ENCODE assay signal across 9 cellular contexts in genomic region chr11:76197332-76197731, GRCh38. TPM values are rescaled to one million over a fixed set of nuclear protein-coding genes. Genes with fewer than 3 reads are reported as not detected.
"Had no signal": no experiment of that assay in that cellular context is flagged by ENCODE, and none has a peak within 500 bp of the region (broad histone marks: within the 10 kb centered on the region; RNA-seq: fewer than 3 reads in every experiment).

No MANE protein-coding gene starts in this region.

- H3K4me2 ChIP-seq: KMS-11 had no signal

- H3K27ac ChIP-seq: HL-60, KMS-11 had no signal

- DNase-seq: IMR-90, Karpas-422, KBM-7, KG1 had no signal

- H3K9ac ChIP-seq: KMS-11 had no signal

- ATAC-seq: HepG2 had no signal

RNA-seq across cellular contexts. Expression of gene WNT11, which starts 9.0 kb away (rescaled TPM):
- total RNA-seq: HT1080, IMR-90 had no signal
- polyA plus RNA-seq: IgD-negative memory B cell had no signal
